ENCODE assay signal across 14 cellular contexts in genomic region chr16:70749006-70749678, GRCh38. TPM values are rescaled to one million over a fixed set of nuclear protein-coding genes. Genes with fewer than 3 reads are reported as not detected.
A peak's percentile ranks its signal among the peaks of the same experiment; 100 is the strongest.
DNase-seq lines count a peak whose midpoint lies in the region; ATAC-seq and TF ChIP-seq lines count a peak whose summit lies in the region.
"Had no signal": no experiment of that assay in that cellular context is flagged by ENCODE, and none has a peak within 500 bp of the region (broad histone marks: within the 10 kb centered on the region; RNA-seq: fewer than 3 reads in every experiment).

No MANE protein-coding gene starts in this region.

- no peaks in the 10 kb centered on the region for H3K79me2 ChIP-seq in OCI-LY1 (ENCODE audit: insufficient read depth, low read length)

- H3K36me3 Mint-ChIP-seq in Caco-2 (ENCODE audit: insufficient read depth, unreplicated experiment) = no peaks in the 10 kb centered on the region
- no peaks in the 10 kb centered on the region for H3K36me3 Mint-ChIP-seq in activated T-cell treated with anti-CD3 and anti-CD28 coated beads, Interleukin-2, amount 50 U/mL, for 72 hours (ENCODE audit: insufficient read depth in 2 of 2)

- WGBS in esophagus muscularis mucosa = 91% methylated on average over 6 of the region's 9 CpGs
- WGBS in prostate gland = 77% methylated on average over 9 of the region's 9 CpGs

- H3K27me3 ChIP-seq in Caco-2 (replicated peaks; ENCODE audit: control insufficient read depth, insufficient read depth, low read length) (no peaks in the 10 kb centered on the region), OCI-LY1 (ENCODE audit: insufficient read depth, low read length) (no peaks in the 10 kb centered on the region), esophagus muscularis mucosa (no peaks in the 10 kb centered on the region), prostate gland (replicated peaks; ENCODE audit: insufficient read depth) (no peaks in the 10 kb centered on the region)

- ATAC-seq in activated T-cell treated with anti-CD3 and anti-CD28 coated beads, Interleukin-2, amount 50 U/mL, for 72 hours (replicated peaks in 1 of 2) = no peak
- no peak for ATAC-seq in GM18511 (IDR thresholded peaks at IDR 0.05; ENCODE audit: unreplicated experiment)
- ATAC-seq: activated CD4-positive, CD25-positive, alpha-beta regulatory T cell treated with anti-CD3 and anti-CD28 coated beads, Interleukin-2, amount 50 U/mL, for 24 hours had no signal

- intact Hi-C loops in Caco-2 (cut with micrococcal nuclease; ENCODE audit: unreplicated experiment) (loop anchor here (5.0 kb wide), 1 partner anchor 53 kb away; the partner anchor contains the start of gene VAC14), esophagus muscularis mucosa (cut with DNase I) (no loop called here), prostate gland (cut with DNase I) (no loop called here)

- no peak for TF ChIP-seq POLR2A in esophagus muscularis mucosa (IDR thresholded peaks at IDR 0.05; ENCODE audit: low read depth)
- no peak for TF ChIP-seq POLR2A in prostate gland (IDR thresholded peaks at IDR 0.05)

- H3K27ac ChIP-seq in OCI-LY1 (ENCODE audit: low read depth, low read length, poor library complexity, severe bottlenecking) (peak overlapping the region; percentile 47), esophagus muscularis mucosa (replicated peaks in 1 of 4) (peak overlapping the region in 3 of 4 donors; percentile 76 to 86 (median 84)), prostate gland (peak overlapping the region in 1 of 2 donors; percentile 84)

- H3K4me3 ChIP-seq in Caco-2 (ENCODE audit: low read depth, low read length) (no peak overlapping the region), OCI-LY1 (ENCODE audit: low read depth, low read length, poor library complexity, severe bottlenecking) (no peak overlapping the region), esophagus muscularis mucosa (no peak overlapping the region), prostate gland (no peak overlapping the region)

- H3K4me1 Mint-ChIP-seq in Caco-2 (ENCODE audit: low read depth, unreplicated experiment) = peaks cover 31% of the 10 kb centered on the region
- peaks cover 24% of the 10 kb centered on the region for H3K4me1 Mint-ChIP-seq in activated T-cell treated with anti-CD3 and anti-CD28 coated beads, Interleukin-2, amount 50 U/mL, for 72 hours (ENCODE audit: low read depth)

- peak overlapping the region; percentile 74 for H3K27ac Mint-ChIP-seq in Caco-2 (ENCODE audit: unreplicated experiment)
- no peak overlapping the region for H3K27ac Mint-ChIP-seq in activated T-cell treated with anti-CD3 and anti-CD28 coated beads, Interleukin-2, amount 50 U/mL, for 72 hours
- H3K27ac Mint-ChIP-seq: activated naive CD8-positive, alpha-beta T cell treated with anti-CD3 and anti-CD28 coated beads for 36 hours; stimulated activated naive CD8-positive, alpha-beta T cell treated with anti-CD3 and anti-CD28 coated beads, Interleukin-15, Interleukin-2, amounts not matched to agents 100 ng/mL and 50 ng/mL, for 24 hours had no signal

- no peak overlapping the region for H3K4me2 ChIP-seq in OCI-LY1 (ENCODE audit: low read length)

- TF ChIP-seq EP300 in esophagus muscularis mucosa (IDR thresholded peaks at IDR 0.05) = no peak

- H3K9me3 ChIP-seq in Caco-2 (no peaks in the 10 kb centered on the region), OCI-LY1 (ENCODE audit: low read length) (no peaks in the 10 kb centered on the region), esophagus muscularis mucosa (no peaks in the 10 kb centered on the region), prostate gland (no peaks in the 10 kb centered on the region)

- no TSS peak for BruUV-seq in Caco-2 (replicated peaks; lab: Mats Ljungman, UMichigan)

- H3F3A ChIP-seq in OCI-LY1 (ENCODE audit: insufficient read depth, low read length) = no peaks in the 10 kb centered on the region

- H3K4me1 ChIP-seq in Caco-2 (peaks cover 42% of the 10 kb centered on the region), OCI-LY1 (ENCODE audit: insufficient read depth, low read length, severe bottlenecking) (peaks cover 20% of the 10 kb centered on the region), esophagus muscularis mucosa (peaks cover 65 to 90% (median 87%) of the 10 kb centered on the region in 4 donors), prostate gland (replicated peaks) (peaks cover 38% of the 10 kb centered on the region)

- POLR2A ChIA-PET in Caco-2 (lab: Charles Lee) = no interaction called here

- H3K27me3 Mint-ChIP-seq in Caco-2 (ENCODE audit: insufficient read depth, unreplicated experiment) = no peaks in the 10 kb centered on the region
- no peaks in the 10 kb centered on the region for H3K27me3 Mint-ChIP-seq in activated T-cell treated with anti-CD3 and anti-CD28 coated beads, Interleukin-2, amount 50 U/mL, for 72 hours (ENCODE audit: low read depth)
- H3K27me3 Mint-ChIP-seq: activated naive CD8-positive, alpha-beta T cell treated with anti-CD3 and anti-CD28 coated beads for 36 hours; stimulated activated naive CD8-positive, alpha-beta T cell treated with anti-CD3 and anti-CD28 coated beads, Interleukin-15, Interleukin-2, amounts not matched to agents 100 ng/mL and 50 ng/mL, for 24 hours had no signal

- H2AFZ ChIP-seq in OCI-LY1 (ENCODE audit: low read length) = no peak overlapping the region

- no peak for DNase-seq in Caco-2
- DNase-seq in esophagus muscularis mucosa (ENCODE audit: extremely low spot score) = no peak
- DNase-seq in prostate gland (ENCODE audit: low spot score) = peak; percentile 60
- no peak for DNase-seq in activated T-cell treated with anti-CD3 and anti-CD28 coated beads, Interleukin-2, amount 50 U/mL, for 72 hours
- DNase-seq in NCI-H187 treated with DMSO at 0.1 percent for 48 hours (lab: John Stamatoyannopoulos, UW) = no peak
- DNase-seq in UCSD-AML1 (lab: John Stamatoyannopoulos, UW; ENCODE audit: unreplicated experiment) = no peak
- DNase-seq: activated naive CD8-positive, alpha-beta T cell treated with anti-CD3 and anti-CD28 coated beads for 36 hours; NCI-H1436 treated with DMSO at 0.1 percent for 48 hours; occipital lobe; stimulated activated CD4-positive, alpha-beta T cell treated with anti-CD3 and anti-CD28 coated beads, Interleukin-1b, Interleukin-23, amount 100 ng/mL, for 48 hours had no signal

- H3K9me2 ChIP-seq in OCI-LY1 (ENCODE audit: low read depth, low read length) = no peaks in the 10 kb centered on the region

- TF ChIP-seq CTCF in Caco-2 (IDR thresholded peaks at IDR 0.05; ENCODE audit: insufficient read depth in 1 of 2, low read depth in 1 of 2, low read length in 1 of 2, severe bottlenecking in 1 of 2, unreplicated experiment in 1 of 2) = no peak
- TF ChIP-seq CTCF in OCI-LY1 (IDR thresholded peaks at IDR 0.05; ENCODE audit: low read length) = no peak
- no peak for TF ChIP-seq CTCF in esophagus muscularis mucosa (IDR thresholded peaks at IDR 0.05)
- no peak for TF ChIP-seq CTCF in prostate gland (IDR thresholded peaks at IDR 0.05)

- no peaks in the 10 kb centered on the region for H3K9me3 Mint-ChIP-seq in Caco-2 (ENCODE audit: unreplicated experiment)
- no peaks in the 10 kb centered on the region for H3K9me3 Mint-ChIP-seq in activated T-cell treated with anti-CD3 and anti-CD28 coated beads, Interleukin-2, amount 50 U/mL, for 72 hours
- H3K9me3 Mint-ChIP-seq: activated naive CD8-positive, alpha-beta T cell treated with anti-CD3 and anti-CD28 coated beads for 36 hours; stimulated activated naive CD8-positive, alpha-beta T cell treated with anti-CD3 and anti-CD28 coated beads, Interleukin-15, Interleukin-2, amounts not matched to agents 100 ng/mL and 50 ng/mL, for 24 hours had no signal

- CTCF ChIA-PET in Caco-2 (lab: Charles Lee) = interaction anchor here (0.6 to 0.8 kb wide), 2 partner anchors 22 to 462 kb away, joined by 3 read pairs; no protein-coding TSS in a partner anchor

- H3K36me3 ChIP-seq in Caco-2 (ENCODE audit: control insufficient read depth, insufficient read depth, low read length) (peaks cover 2% of the 10 kb centered on the region; the same call in 1 of the 2 replicates), OCI-LY1 (ENCODE audit: insufficient read depth, low read length) (peaks cover 4% of the 10 kb centered on the region; the same call in 1 of the 2 replicates), esophagus muscularis mucosa (peaks cover 0 to 10% (median 4%) of the 10 kb centered on the region in 4 donors), prostate gland (no peaks in the 10 kb centered on the region)

- no peaks in the 10 kb centered on the region for H4K20me1 ChIP-seq in OCI-LY1 (ENCODE audit: insufficient read depth, low read length)

- H3K9ac ChIP-seq in OCI-LY1 (ENCODE audit: low read length) = no peak overlapping the region

- no peak overlapping the region for H3K4me3 Mint-ChIP-seq in Caco-2 (ENCODE audit: unreplicated experiment)
- no peak overlapping the region for H3K4me3 Mint-ChIP-seq in activated T-cell treated with anti-CD3 and anti-CD28 coated beads, Interleukin-2, amount 50 U/mL, for 72 hours
- H3K4me3 Mint-ChIP-seq: activated naive CD8-positive, alpha-beta T cell treated with anti-CD3 and anti-CD28 coated beads for 36 hours; stimulated activated naive CD8-positive, alpha-beta T cell treated with anti-CD3 and anti-CD28 coated beads, Interleukin-15, Interleukin-2, amounts not matched to agents 100 ng/mL and 50 ng/mL, for 24 hours had no signal

RNA-seq across cellular contexts. Expression of gene VAC14, which starts 51.8 kb away (rescaled TPM):
- total RNA-seq in Caco-2 (2022) (63.5 and 67.3 TPM in 2 replicates), esophagus muscularis mucosa (10 to 100 TPM; 31.1 to 47.0 (median 37.0) TPM), prostate gland (10 to 100 TPM; 30.3 to 66.8 TPM)
- total RNA-seq in activated T-cell treated with anti-CD3 and anti-CD28 coated beads, Interleukin-2, amount 50 U/mL, for 72 hours = 10 to 100 TPM; 23.1 to 29.6 TPM
